Comparison of ENCODE assay signal across 7 cellular contexts in the genomic region with DNA sequence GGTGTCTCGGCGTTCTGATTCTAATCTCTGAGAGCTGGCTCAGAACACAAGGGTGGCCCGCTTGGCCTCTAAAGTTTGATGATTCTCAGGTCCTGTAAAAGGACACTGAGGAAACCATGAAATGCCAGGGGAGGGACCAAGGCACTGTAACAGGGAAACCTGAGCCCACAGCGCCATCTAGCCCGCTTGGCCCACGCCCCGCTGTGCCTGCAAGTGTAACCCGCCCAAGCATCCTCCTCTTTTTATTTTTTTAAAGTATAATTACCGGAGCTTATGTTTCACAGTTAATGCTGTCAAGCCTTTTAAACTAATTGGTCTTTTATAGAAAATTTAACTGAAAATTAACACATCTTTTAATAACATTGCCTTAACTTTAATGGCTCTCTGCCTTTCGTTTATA.
A peak's percentile ranks its signal among the peaks of the same experiment; 100 is the strongest.
DNase-seq lines count a peak whose midpoint lies in the region; ATAC-seq and TF ChIP-seq lines count a peak whose summit lies in the region.

No MANE protein-coding gene starts in this region.

- ATAC-seq in HG02759 (IDR thresholded peaks at IDR 0.05; ENCODE audit: unreplicated experiment) = no peak

- H3K4me3 ChIP-seq in endodermal cell (ENCODE audit: low read length) = no peak overlapping the region
- no peak overlapping the region for H3K4me3 ChIP-seq in ovary

- TF ChIP-seq POLR2A in ovary (IDR thresholded peaks at IDR 0.05) = no peak

- intact Hi-C loops in ovary (cut with DNase I) = no loop called here
- intact Hi-C loops in activated CD4-positive, alpha-beta T cell treated with anti-CD3 and anti-CD28 coated beads, Interleukin-2, amount 10 ng/mL, durations not matched to agents 24 days and 14 days (cut with micrococcal nuclease) = no loop called here

- H3K9me3 ChIP-seq in endodermal cell (ENCODE audit: control insufficient read depth, low read length) (no peaks in the 10 kb centered on the region), ovary (no peaks in the 10 kb centered on the region)

- H3K9ac ChIP-seq in endodermal cell (ENCODE audit: extremely low read depth, low read length, poor library complexity, severe bottlenecking) = no peak overlapping the region

- DNase-seq in GM13977 (ENCODE audit: low spot score) (no peak), NCI-H1048 (lab: John Stamatoyannopoulos, UW) (peak; percentile 42), endodermal cell (peak; percentile 92), ovary (peak in 4 of 5 donors; percentile 20 to 55 (median 24)), activated T-cell treated with anti-CD3 and anti-CD28 coated beads for 4 hours (no peak)
- DNase-seq in activated CD4-positive, alpha-beta T cell treated with anti-CD3 and anti-CD28 coated beads, Interleukin-2, amount 10 ng/mL, durations not matched to agents 24 days and 14 days = no peak

- no peaks in the 10 kb centered on the region for H3K36me3 ChIP-seq in endodermal cell (ENCODE audit: control insufficient read depth, insufficient read depth, low read length)
- H3K36me3 ChIP-seq in ovary = no peaks in the 10 kb centered on the region

- H3K27ac ChIP-seq in endodermal cell (ENCODE audit: low read depth, low read length) (no peak overlapping the region), ovary (no peak overlapping the region)

- in situ Hi-C loops in GM13977 (cut with MboI; ENCODE audit: low pct_unique_long_range_greater_than_20kb, low sequenced_read_pairs, unreplicated experiment) = no loop called here

- peaks cover 1% of the 10 kb centered on the region for H3K4me1 Mint-ChIP-seq in endodermal cell
- H3K4me1 Mint-ChIP-seq in activated CD4-positive, alpha-beta T cell treated with anti-CD3 and anti-CD28 coated beads, Interleukin-2, amount 10 ng/mL, durations not matched to agents 24 days and 14 days = no peaks in the 10 kb centered on the region

- peaks cover under 1% of the 10 kb centered on the region for H3K9me3 Mint-ChIP-seq in endodermal cell
- no peaks in the 10 kb centered on the region for H3K9me3 Mint-ChIP-seq in activated CD4-positive, alpha-beta T cell treated with anti-CD3 and anti-CD28 coated beads, Interleukin-2, amount 10 ng/mL, durations not matched to agents 24 days and 14 days

- no peak for TF ChIP-seq EP300 in ovary (IDR thresholded peaks at IDR 0.05)

- no peaks in the 10 kb centered on the region for H3K36me3 Mint-ChIP-seq in endodermal cell (ENCODE audit: low read depth)
- H3K36me3 Mint-ChIP-seq in activated CD4-positive, alpha-beta T cell treated with anti-CD3 and anti-CD28 coated beads, Interleukin-2, amount 10 ng/mL, durations not matched to agents 24 days and 14 days (ENCODE audit: low read depth) = no peaks in the 10 kb centered on the region

- no peak overlapping the region for H3K4me3 Mint-ChIP-seq in endodermal cell
- no peak overlapping the region for H3K4me3 Mint-ChIP-seq in activated CD4-positive, alpha-beta T cell treated with anti-CD3 and anti-CD28 coated beads, Interleukin-2, amount 10 ng/mL, durations not matched to agents 24 days and 14 days

- no peaks in the 10 kb centered on the region for H3K27me3 Mint-ChIP-seq in endodermal cell (ENCODE audit: insufficient read depth)
- no peaks in the 10 kb centered on the region for H3K27me3 Mint-ChIP-seq in activated CD4-positive, alpha-beta T cell treated with anti-CD3 and anti-CD28 coated beads, Interleukin-2, amount 10 ng/mL, durations not matched to agents 24 days and 14 days

- 31 to 48% methylated on average over 8 to 10 of the region's 10 CpGs for WGBS in endodermal cell (ENCODE audit: insufficient coverage in 1 of 2, insufficient read length in 1 of 2), 2 experiments
- WGBS in ovary, 3 donors = 73 to 87% (median 83%) methylated on average over 10 of the region's 10 CpGs

- TF ChIP-seq CTCF in GM13977 (IDR thresholded peaks at IDR 0.05; ENCODE audit: extremely low read depth, insufficient read depth, missing control alignments) (peak; percentile 55), endodermal cell (conservative IDR thresholded peaks at IDR 0.05) (peak; percentile 79), ovary (IDR thresholded peaks at IDR 0.05) (no peak)

- H3K4me1 ChIP-seq in endodermal cell (ENCODE audit: control insufficient read depth, insufficient read depth, low read length) (no peaks in the 10 kb centered on the region), ovary (ENCODE audit: insufficient read depth) (no peaks in the 10 kb centered on the region)

- H3K27me3 ChIP-seq in endodermal cell (ENCODE audit: control insufficient read depth, insufficient read depth, low read length, poor library complexity, severe bottlenecking) (no peaks in the 10 kb centered on the region), ovary (no peaks in the 10 kb centered on the region)

- H3K27ac Mint-ChIP-seq in endodermal cell = no peak overlapping the region
- H3K27ac Mint-ChIP-seq in activated CD4-positive, alpha-beta T cell treated with anti-CD3 and anti-CD28 coated beads, Interleukin-2, amount 10 ng/mL, durations not matched to agents 24 days and 14 days = no peak overlapping the region

Comparison
In these comparisons a context has a peak if more than half of its experiments do, and no peak if none do; other contexts are left out.
1. DNase-seq: peak in NCI-H1048 (single experiment), endodermal cell (single experiment) and ovary (4 of 5); none in GM13977 (single experiment), activated CD4-positive, alpha-beta T cell treated with anti-CD3 and anti-CD28 coated beads, Interleukin-2, amount 10 ng/mL, durations not matched to agents 24 days and 14 days (single experiment) and activated T-cell treated with anti-CD3 and anti-CD28 coated beads for 4 hours (single experiment).
2. CTCF ChIP-seq: peak in GM13977 (single experiment) and endodermal cell (single experiment); none in ovary (0 of 3).